8 cellular contexts compared by ENCODE assay signal in genomic region chr22:46070722-46071450, GRCh38.
DNase-seq lines count a peak whose midpoint lies in the region; ATAC-seq and TF ChIP-seq lines count a peak whose summit lies in the region.

No MANE protein-coding gene starts in this region.

- H3K27me3 Mint-ChIP-seq in Caco-2 (ENCODE audit: insufficient read depth, unreplicated experiment), result peaks cover 17% of the 10 kb centered on the region

- POLR2A ChIA-PET in Caco-2 (lab: Charles Lee) (no interaction called here), HCT116 (lab: Charles Lee) (interaction anchor here (1.6 to 2.7 kb wide), 3 partner anchors 35 to 64 kb away, joined by 6 to 9 read pairs (median 7); no protein-coding TSS in a partner anchor)

- no peaks in the 10 kb centered on the region for H3K4me1 Mint-ChIP-seq in Caco-2 (ENCODE audit: low read depth, unreplicated experiment)

- no peaks in the 10 kb centered on the region for H3K9me3 Mint-ChIP-seq in Caco-2 (ENCODE audit: unreplicated experiment)

- H3K9me2 ChIP-seq in HCT116 (ENCODE audit: insufficient read depth), result no peaks in the 10 kb centered on the region

- no peak overlapping the region for H2AFZ ChIP-seq in HCT116 (ENCODE audit: low read depth, low read length, poor library complexity, severe bottlenecking)

- peak; percentile 21 to 23 for DNase-seq in Caco-2
- DNase-seq in HCT116 (ENCODE audit: low read depth, low spot score), result no peak
- DNase-seq in RWPE2 (ENCODE audit: low spot score), result peak; percentile 71
- DNase-seq in ascending aorta (ENCODE audit: low spot score in 2 of 2), result peak; percentile 8 to 75
- peak in 1 of 2 donors; percentile 69 for DNase-seq in gastrocnemius medialis
- no peak for DNase-seq in T1000 (lab: John Stamatoyannopoulos, UW)

- no peaks in the 10 kb centered on the region for H4K20me1 ChIP-seq in HCT116 (ENCODE audit: insufficient read depth)

- CTCF ChIA-PET in Caco-2 (lab: Charles Lee), result interaction anchor here (0.8 to 1.2 kb wide), 2 partner anchors 46 to 58 kb away, joined by 4 to 7 read pairs; no protein-coding TSS in a partner anchor
- CTCF ChIA-PET in HCT116 (lab: Charles Lee), result interaction anchor here (2.1 kb wide), 1 partner anchor 64 kb away, joined by 13 read pairs; no protein-coding TSS in a partner anchor

- ATAC-seq in HCT116, result peak; percentile 48
- peak; percentile 3 for ATAC-seq in RWPE2 (ENCODE audit: low read depth)
- ATAC-seq in gastrocnemius medialis, result peak; percentile 27 to 37
- ATAC-seq in HG03025 (IDR thresholded peaks at IDR 0.05; ENCODE audit: low FRiP score, unreplicated experiment), result no peak

- H3K27me3 ChIP-seq in Caco-2 (replicated peaks; ENCODE audit: control insufficient read depth, insufficient read depth, low read length) (no peaks in the 10 kb centered on the region; the same call in none of the 2 replicates), HCT116 (ENCODE audit: insufficient read depth, low read length) (no peaks in the 10 kb centered on the region), RWPE2 (ENCODE audit: insufficient read depth, poor library complexity, severe bottlenecking) (no peaks in the 10 kb centered on the region), ascending aorta (no peaks in the 10 kb centered on the region), gastrocnemius medialis (no peaks in the 10 kb centered on the region)

- peak overlapping the region; percentile 99 for H3K9ac ChIP-seq in HCT116 (ENCODE audit: low read length)

- H3K4me1 ChIP-seq in Caco-2 (peaks cover 5% of the 10 kb centered on the region; the same call in 1 of the 2 replicates), HCT116 (ENCODE audit: control insufficient read depth in 1 of 2, insufficient read depth in 2 of 2, low read length in 2 of 2) (peaks cover 30 to 62% of the 10 kb centered on the region in 2 experiments), RWPE2 (ENCODE audit: insufficient read depth, poor library complexity, severe bottlenecking) (peaks cover 14% of the 10 kb centered on the region), ascending aorta (peaks cover 16 to 41% of the 10 kb centered on the region in 2 donors), gastrocnemius medialis (peaks cover 47 to 57% of the 10 kb centered on the region in 2 donors)

- peaks cover 89% of the 10 kb centered on the region for H3K79me2 ChIP-seq in HCT116 (ENCODE audit: insufficient read depth, low read length)

- H3K4me3 Mint-ChIP-seq in Caco-2 (ENCODE audit: unreplicated experiment), result peak overlapping the region; percentile 72

- peak overlapping the region; percentile 99 for H3K4me2 ChIP-seq in HCT116 (ENCODE audit: low read length)

- in situ Hi-C loops in gastrocnemius medialis (cut with MboI; ENCODE audit: low sequenced_read_pairs in 4 of 4), result no loop called here

- intact Hi-C loops in Caco-2 (cut with micrococcal nuclease; ENCODE audit: unreplicated experiment) (loop anchor here (5.0 kb wide), 1 partner anchor 41 kb away; no protein-coding TSS in a partner anchor), HCT116 (cut with micrococcal nuclease) (loop anchor here (2.0 kb wide), 1 partner anchor 64 kb away; no protein-coding TSS in a partner anchor), ascending aorta (cut with DNase I) (loop anchor here (2.0 to 5.0 kb wide), 4 partner anchors 14 to 59 kb away; no protein-coding TSS in a partner anchor), gastrocnemius medialis (cut with DNase I; ENCODE audit: low total_unique reads) (loop anchor here (2.0 kb wide), 1 partner anchor 14 kb away; no protein-coding TSS in a partner anchor)

- TF ChIP-seq CTCF in Caco-2 (IDR thresholded peaks at IDR 0.05; ENCODE audit: insufficient read depth in 1 of 2, low read depth in 1 of 2, low read length in 1 of 2, severe bottlenecking in 1 of 2, unreplicated experiment in 1 of 2) (no peak), HCT116 (IDR thresholded peaks at IDR 0.05 in 2 of 3, conservative IDR thresholded peaks at IDR 0.05 in 1 of 3; ENCODE audit: borderline replicate concordance in 1 of 3, insufficient read depth in 1 of 3, low read depth in 2 of 3, low read length in 2 of 3) (no peak), RWPE2 (IDR thresholded peaks at IDR 0.05; ENCODE audit: poor library complexity, severe bottlenecking) (no peak), ascending aorta (IDR thresholded peaks at IDR 0.05) (no peak), gastrocnemius medialis (IDR thresholded peaks at IDR 0.05 in 4 of 5, conservative IDR thresholded peaks at IDR 0.05 in 1 of 5) (no peak)

- no peaks in the 10 kb centered on the region for H3K36me3 ChIP-seq in Caco-2 (ENCODE audit: control insufficient read depth, insufficient read depth, low read length)
- H3K36me3 ChIP-seq in HCT116 (ENCODE audit: control insufficient read depth in 1 of 2, insufficient read depth in 2 of 2, low read length in 2 of 2), result peaks cover 6 to 30% of the 10 kb centered on the region in 2 experiments
- peaks cover 38% of the 10 kb centered on the region for H3K36me3 ChIP-seq in RWPE2 (ENCODE audit: low read depth)
- no peaks in the 10 kb centered on the region for H3K36me3 ChIP-seq in ascending aorta
- no peaks in the 10 kb centered on the region for H3K36me3 ChIP-seq in gastrocnemius medialis

- no peak for TF ChIP-seq RAD21 in HCT116 (IDR thresholded peaks at IDR 0.05; ENCODE audit: low read depth)

- no peak for TF ChIP-seq POLR2A in HCT116 (IDR thresholded peaks at IDR 0.05; ENCODE audit: borderline replicate concordance, extremely low read depth, insufficient read depth, insufficient read length)
- peak; percentile 74 for TF ChIP-seq POLR2A in gastrocnemius medialis (IDR thresholded peaks at IDR 0.05)

- no peaks in the 10 kb centered on the region for H3K9me3 ChIP-seq in Caco-2
- no peaks in the 10 kb centered on the region for H3K9me3 ChIP-seq in HCT116 (ENCODE audit: control insufficient read depth in 1 of 2, insufficient read depth in 1 of 2, low read depth in 1 of 2, low read length in 2 of 2)
- no peaks in the 10 kb centered on the region for H3K9me3 ChIP-seq in RWPE2 (ENCODE audit: severe bottlenecking)
- no peaks in the 10 kb centered on the region for H3K9me3 ChIP-seq in ascending aorta
- no peaks in the 10 kb centered on the region for H3K9me3 ChIP-seq in gastrocnemius medialis

- H3K27ac ChIP-seq in HCT116 (ENCODE audit: low read depth, low read length) (peak overlapping the region; percentile 100), RWPE2 (ENCODE audit: poor library complexity, severe bottlenecking) (peak overlapping the region; percentile 99), ascending aorta (peak overlapping the region; percentile 99 to 100), gastrocnemius medialis (peak overlapping the region; percentile 98 to 99 (median 98))

- BruUV-seq in Caco-2 (replicated peaks; lab: Mats Ljungman, UMichigan) (no TSS peak), HCT116 (replicated peaks; lab: Mats Ljungman, UMichigan) (no TSS peak)

- H3K27ac Mint-ChIP-seq in Caco-2 (ENCODE audit: unreplicated experiment), result no peak overlapping the region

- H3K4me3 ChIP-seq in Caco-2 (ENCODE audit: low read depth, low read length) (peak overlapping the region; percentile 60), HCT116 (replicated peaks in 1 of 2; ENCODE audit: low read depth in 1 of 2, low read length in 2 of 2) (peak overlapping the region; percentile 86 to 90), RWPE2 (ENCODE audit: severe bottlenecking) (peak overlapping the region; percentile 64), ascending aorta (peak overlapping the region; percentile 89 to 95), iPS-11a (ENCODE audit: low read depth, low read length) (peak overlapping the region; percentile 55), gastrocnemius medialis (peak overlapping the region; percentile 74 to 90 (median 85))

- no peaks in the 10 kb centered on the region for H3K36me3 Mint-ChIP-seq in Caco-2 (ENCODE audit: insufficient read depth, unreplicated experiment)

- RAD21 ChIA-PET in HCT116 (lab: Charles Lee; ENCODE audit: low non-redundant PET in 1 of 2, low total read pairs in 2 of 2, uncharacterized antibody in 2 of 2, unreplicated experiment in 2 of 2), result no interaction called here

TF ChIP-seq in HCT116, 20 proteins besides CTCF, POLR2A, EP300 and RAD21:
- TF ChIP-seq SIN3A (IDR thresholded peaks at IDR 0.05; ENCODE audit: low read depth) (peak; percentile 15; the same call in 1 of the 2 replicates), POLR2AphosphoS5 (IDR thresholded peaks at IDR 0.05; ENCODE audit: low read depth, low read length) (peak; percentile 2; the same call in 1 of the 2 replicates), CBX3 (IDR thresholded peaks at IDR 0.05; ENCODE audit: low read depth) (no peak), EZH2phosphoT487 (IDR thresholded peaks at IDR 0.05; ENCODE audit: borderline replicate concordance) (no peak)

Comparison
In these comparisons a context has a peak if more than half of its experiments do, and no peak if none do; other contexts are left out.
1. DNase-seq: peak in Caco-2 (2 of 2), RWPE2 (single experiment) and ascending aorta (2 of 2); none in HCT116 (single experiment) and T1000 (single experiment).
2. Peak in every context shown above with its lines, with median percentiles within 50 percentile points of each other: H3K4me3 ChIP-seq and H3K27ac ChIP-seq.